Comparison of ENCODE assay signal across 34 cellular contexts in the genomic region with DNA sequence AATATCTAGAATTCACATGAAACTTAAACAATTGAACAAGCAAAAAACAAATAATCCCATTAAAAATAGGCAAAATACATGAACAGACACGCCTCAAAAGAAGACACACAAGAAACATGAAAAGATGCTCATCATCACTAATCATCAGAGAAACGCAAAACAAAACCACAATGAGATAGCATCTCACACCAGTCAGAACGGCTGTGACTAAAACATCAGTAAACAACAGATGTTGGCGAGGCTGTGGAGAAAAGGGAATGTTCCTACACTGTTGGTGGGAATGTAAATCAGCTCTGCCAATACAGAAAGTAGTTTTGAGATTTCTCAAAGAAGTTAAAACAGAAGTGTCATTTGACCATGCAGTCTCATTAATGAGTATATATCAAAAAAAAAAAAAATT.
"Had no signal": no experiment of that assay in that cellular context is flagged by ENCODE, and none has a peak within 500 bp of the region (broad histone marks: within the 10 kb centered on the region; RNA-seq: fewer than 3 reads in every experiment).

No MANE protein-coding gene starts in this region.

- H3K4me3 ChIP-seq: adrenal gland, body of pancreas, ovary, psoas muscle, sigmoid colon, smooth muscle cell, uterus had no signal

- DNase-seq: activated CD4-positive, alpha-beta memory T cell treated with anti-CD3 and anti-CD28 coated beads for 36 hours; activated CD4-positive, alpha-beta T cell treated with anti-CD3 and anti-CD28 coated beads, Interleukin-2, amount 10 ng/mL, durations not matched to agents 24 days and 14 days; activated CD4-positive, CD25-positive, alpha-beta regulatory T cell treated with anti-CD3 and anti-CD28 coated beads, Interleukin-2, amount 50 U/mL, for 72 hours; activated CD8-positive, alpha-beta memory T cell treated with anti-CD3 and anti-CD28 coated beads, Interleukin-2, amount 50 U/mL, for 4 hours; activated effector memory CD4-positive, alpha-beta T cell treated with anti-CD3 and anti-CD28 coated beads, Interleukin-2, amount 50 U/mL, for 16 hours; activated naive CD4-positive, alpha-beta T cell treated with anti-CD3 and anti-CD28 coated beads for 36 hours; activated naive CD8-positive, alpha-beta T cell treated with anti-CD3 and anti-CD28 coated beads for 36 hours; activated T-cell treated with anti-CD3 and anti-CD28 coated beads, Interleukin-2, amount 50 U/mL, for 1 hour; adrenal gland; aorta; body of pancreas; caudate nucleus; cortex of kidney; effector memory CD8-positive, alpha-beta T cell; glutamatergic neuron; hippocampal formation; kidney; left colon; naive B cell; nephron progenitor cell; ovary; psoas muscle; sigmoid colon; stimulated activated CD4-positive, alpha-beta T cell treated with anti-CD3 and anti-CD28 coated beads, Interleukin-1b, Interleukin-23, amount 100 ng/mL, for 48 hours; stimulated activated CD4-positive, alpha-beta T cell treated with anti-CD3 and anti-CD28 coated beads, Interleukin-4, amount 100 ng/mL, for 4 hours; stimulated activated CD8-positive, alpha-beta memory T cell treated with anti-CD3 and anti-CD28 coated beads, Interleukin-4, amount 100 ng/mL, for 48 hours; stimulated activated naive CD8-positive, alpha-beta T cell treated with anti-CD3 and anti-CD28 coated beads, Interleukin-15, amount 100 ng/mL, for 72 hours; substantia nigra; uterus had no signal

- H3K4me3 Mint-ChIP-seq: activated CD4-positive, alpha-beta memory T cell treated with anti-CD3 and anti-CD28 coated beads for 36 hours; activated CD4-positive, alpha-beta T cell treated with anti-CD3 and anti-CD28 coated beads, Interleukin-2, amount 10 ng/mL, durations not matched to agents 24 days and 14 days; activated naive CD4-positive, alpha-beta T cell treated with anti-CD3 and anti-CD28 coated beads for 36 hours; activated naive CD8-positive, alpha-beta T cell treated with anti-CD3 and anti-CD28 coated beads for 36 hours; activated T-helper 1 cell treated with anti-CD3 and anti-CD28 coated beads, Interleukin-12 subunit alpha, Interleukin-12 subunit beta, Interleukin-2, Interleukin-4 antibody, amounts not matched to agents 30 ng/mL and 10 ng/mL and 1 ng/mL, durations not matched to agents 14 hours and 24 hours and 36 hours; effector memory CD8-positive, alpha-beta T cell; mesothelial cell of epicardium; naive B cell; nephron progenitor cell; stimulated activated memory B cell treated with anti-CD40 and anti-IgM and Interleukin-4, amounts not matched to agents 10 μg/mL and 1 μg/mL and 100 μg/mL, for 72 hours; stimulated activated naive CD8-positive, alpha-beta T cell treated with anti-CD3 and anti-CD28 coated beads, Interleukin-15, amount 100 ng/mL, for 72 hours; type B pancreatic cell had no signal

- H3K27me3 Mint-ChIP-seq: stimulated activated memory B cell treated with anti-CD40 and anti-IgM and Interleukin-4, amounts not matched to agents 10 μg/mL and 1 μg/mL and 100 μg/mL, for 72 hours; type B pancreatic cell had no signal

- H3K9me3 Mint-ChIP-seq: activated CD4-positive, alpha-beta T cell treated with anti-CD3 and anti-CD28 coated beads, Interleukin-2, amount 10 ng/mL, durations not matched to agents 24 days and 14 days; stimulated activated memory B cell treated with anti-CD40 and anti-IgM and Interleukin-4, amounts not matched to agents 10 μg/mL and 1 μg/mL and 100 μg/mL, for 72 hours had no signal

- H3K4me1 Mint-ChIP-seq: activated CD4-positive, alpha-beta T cell treated with anti-CD3 and anti-CD28 coated beads, Interleukin-2, amount 10 ng/mL, durations not matched to agents 24 days and 14 days; activated naive CD8-positive, alpha-beta T cell treated with anti-CD3 and anti-CD28 coated beads for 36 hours; mesothelial cell of epicardium; naive B cell; nephron progenitor cell; stimulated activated memory B cell treated with anti-CD40 and anti-IgM and Interleukin-4, amounts not matched to agents 10 μg/mL and 1 μg/mL and 100 μg/mL, for 72 hours; stimulated activated naive CD8-positive, alpha-beta T cell treated with anti-CD3 and anti-CD28 coated beads, Interleukin-15, amount 100 ng/mL, for 72 hours had no signal

- H3K36me3 Mint-ChIP-seq: activated CD4-positive, alpha-beta memory T cell treated with anti-CD3 and anti-CD28 coated beads for 36 hours; activated naive CD8-positive, alpha-beta T cell treated with anti-CD3 and anti-CD28 coated beads for 36 hours; mesothelial cell of epicardium; naive B cell; stimulated activated memory B cell treated with anti-CD40 and anti-IgM and Interleukin-4, amounts not matched to agents 10 μg/mL and 1 μg/mL and 100 μg/mL, for 72 hours; type B pancreatic cell had no signal

- H3K27ac Mint-ChIP-seq: activated CD4-positive, alpha-beta memory T cell treated with anti-CD3 and anti-CD28 coated beads for 36 hours; activated CD4-positive, alpha-beta T cell treated with anti-CD3 and anti-CD28 coated beads, Interleukin-2, amount 10 ng/mL, durations not matched to agents 24 days and 14 days; activated naive CD4-positive, alpha-beta T cell treated with anti-CD3 and anti-CD28 coated beads for 36 hours; activated naive CD8-positive, alpha-beta T cell treated with anti-CD3 and anti-CD28 coated beads for 36 hours; activated T-helper 1 cell treated with anti-CD3 and anti-CD28 coated beads, Interleukin-12 subunit alpha, Interleukin-12 subunit beta, Interleukin-2, Interleukin-4 antibody, amounts not matched to agents 30 ng/mL and 10 ng/mL and 1 ng/mL, durations not matched to agents 14 hours and 24 hours and 36 hours; effector memory CD8-positive, alpha-beta T cell; mesothelial cell of epicardium; nephron progenitor cell; stimulated activated memory B cell treated with anti-CD40 and anti-IgM and Interleukin-4, amounts not matched to agents 10 μg/mL and 1 μg/mL and 100 μg/mL, for 72 hours; type B pancreatic cell had no signal
